Comparison of ENCODE assay signal across 12 cellular contexts in genomic region chr7:94170836-94171235, GRCh38.
DNase-seq lines count a peak whose midpoint lies in the region; ATAC-seq lines count a peak whose summit lies in the region.
"Had no signal": no experiment of that assay in that cellular context is flagged by ENCODE, and none has a peak within 500 bp of the region (broad histone marks: within the 10 kb centered on the region; RNA-seq: fewer than 3 reads in every experiment).

No MANE protein-coding gene starts in this region.

- H3K36me3 ChIP-seq in ACC112 (ENCODE audit: insufficient read depth, low read length) = no peaks in the 10 kb centered on the region
- H3K36me3 ChIP-seq in MG63 = no peaks in the 10 kb centered on the region

- H2AFZ ChIP-seq in ACC112 (ENCODE audit: low read length, unreplicated experiment) = peak overlapping the region; percentile 89

- DNase-seq in NCI-H748 treated with DMSO at 0.1 percent for 48 hours (lab: John Stamatoyannopoulos, UW) (no peak), MG63 (no peak), NCI-H82 (lab: John Stamatoyannopoulos, UW) (no peak)
- no peak for DNase-seq in stimulated activated CD4-positive, alpha-beta T cell treated with anti-CD3 and anti-CD28 coated beads, Interleukin-4, amount 100 ng/mL, for 1 hour
- DNase-seq: AML-193, foreskin fibroblast, mesendoderm, NCI-H2171 treated with DMSO at 0.1 percent for 48 hours had no signal

- H3K4me1 ChIP-seq in ACC112 (ENCODE audit: control insufficient read depth, insufficient read depth, low read length, unreplicated experiment) = peaks cover 4% of the 10 kb centered on the region

- H3K4me3 ChIP-seq in ACC112 (ENCODE audit: low read depth, low read length) = peak overlapping the region; percentile 31; the same call in 1 of the 2 replicates
- H3K4me3 ChIP-seq in MG63 = no peak overlapping the region

- H3K79me2 ChIP-seq in ACC112 (ENCODE audit: control insufficient read depth, insufficient read depth, low read length, unreplicated experiment) = no peaks in the 10 kb centered on the region

- H3K9me3 ChIP-seq in MG63 = no peaks in the 10 kb centered on the region

- ATAC-seq in GM19043 (IDR thresholded peaks at IDR 0.05; ENCODE audit: low read depth, unreplicated experiment) (peak; percentile 88), HG02759 (IDR thresholded peaks at IDR 0.05; ENCODE audit: unreplicated experiment) (peak; percentile 89), HG03520 (IDR thresholded peaks at IDR 0.05; ENCODE audit: unreplicated experiment) (peak; percentile 91)

- H3K27me3 ChIP-seq in ACC112 (ENCODE audit: insufficient read depth, low read length) (no peaks in the 10 kb centered on the region), MG63 (no peaks in the 10 kb centered on the region)

- no peak overlapping the region for H3K27ac ChIP-seq in ACC112 (ENCODE audit: low read depth, low read length)
